ENCODE assay signal across 3 cellular contexts in genomic region chr2:231125272-231125671, GRCh38.
TF ChIP-seq lines count a peak whose summit lies in the region.

No MANE protein-coding gene starts in this region.

TF ChIP-seq in A549, 52 proteins besides CTCF, POLR2A, EP300 and RAD21:
- TF ChIP-seq NPAS2 (CRISPR knock-in tag; IDR thresholded peaks at IDR 0.05; ENCODE audit: borderline replicate concordance) = no peak
- no peak for TF ChIP-seq ESRRA (IDR thresholded peaks at IDR 0.05; ENCODE audit: borderline replicate concordance, low read length)
- TF ChIP-seq ZNF302 (CRISPR knock-in tag; IDR thresholded peaks at IDR 0.05) = no peak
- no peak for TF ChIP-seq HOXB5 (CRISPR knock-in tag; IDR thresholded peaks at IDR 0.05)
- no peak for TF ChIP-seq HEYL (CRISPR knock-in tag; IDR thresholded peaks at IDR 0.05)
- TF ChIP-seq RARB (CRISPR knock-in tag; IDR thresholded peaks at IDR 0.05) = no peak
- no peak for TF ChIP-seq ZSCAN20 (CRISPR knock-in tag; IDR thresholded peaks at IDR 0.05)
- TF ChIP-seq CHD4 (IDR thresholded peaks at IDR 0.05; ENCODE audit: borderline replicate concordance) = no peak
TF ChIP-seq in A549: peak in this region for 0.

TF ChIP-seq in IMR-90, 13 proteins besides CTCF, POLR2A, EP300 and RAD21:
- TF ChIP-seq ELK1 (IDR thresholded peaks at IDR 0.05; ENCODE audit: borderline replicate concordance, low read depth, low read length) (no peak), NFE2L2 (IDR thresholded peaks at IDR 0.05; ENCODE audit: low read depth, low read length) (no peak), CHD1 (IDR thresholded peaks at IDR 0.05; ENCODE audit: low read depth, low read length) (no peak), USF2 (IDR thresholded peaks at IDR 0.05; ENCODE audit: low read depth, low read length) (no peak)

TF ChIP-seq in GM12878, 131 proteins besides CTCF, POLR2A, EP300 and RAD21:
- TF ChIP-seq SUZ12 (IDR thresholded peaks at IDR 0.05; ENCODE audit: unreplicated experiment) (no peak), NRF1 (conservative IDR thresholded peaks at IDR 0.05; ENCODE audit: low read depth, low read length) (no peak), JUNB (IDR thresholded peaks at IDR 0.05) (0 out of 2 replicates have a peak, but pooled peaks have one; percentile 0)
